ENCODE assay signal across 9 cellular contexts in genomic region chr11:96198466-96198808, GRCh38.
DNase-seq lines count a peak whose midpoint lies in the region; ATAC-seq and TF ChIP-seq lines count a peak whose summit lies in the region.
"Had no signal": no experiment of that assay in that cellular context is flagged by ENCODE, and none has a peak within 500 bp of the region (broad histone marks: within the 10 kb centered on the region; RNA-seq: fewer than 3 reads in every experiment).

No MANE protein-coding gene starts in this region.

- H3K27me3 Mint-ChIP-seq in CD14-positive monocyte (ENCODE audit: low read depth in 3 of 3): peaks cover 2 to 3% (median 2%) of the 10 kb centered on the region in 3 donors
- H3K27me3 Mint-ChIP-seq in activated T-helper 17 cell treated with anti-CD3 and anti-CD28 coated beads, Interleukin-2, amount 50 U/mL, for 72 hours: no peaks in the 10 kb centered on the region

- intact Hi-C loops in CD14-positive monocyte (cut with micrococcal nuclease): loop anchor here in 1 of 2 donors (10.0 kb wide), 1 partner anchor 46 kb away; no protein-coding TSS in a partner anchor

- peaks cover 0 to 1% (median 0%) of the 10 kb centered on the region in 7 donors for H3K9me3 Mint-ChIP-seq in CD14-positive monocyte
- no peaks in the 10 kb centered on the region for H3K9me3 Mint-ChIP-seq in activated T-helper 17 cell treated with anti-CD3 and anti-CD28 coated beads, Interleukin-2, amount 50 U/mL, for 72 hours

- H3K4me1 Mint-ChIP-seq in CD14-positive monocyte: peaks cover 51% of the 10 kb centered on the region
- H3K4me1 Mint-ChIP-seq in activated T-helper 17 cell treated with anti-CD3 and anti-CD28 coated beads, Interleukin-2, amount 50 U/mL, for 72 hours: peaks cover 48% of the 10 kb centered on the region

- ATAC-seq in GM19328 (IDR thresholded peaks at IDR 0.05; ENCODE audit: unreplicated experiment) (peak; percentile 23), HG03045 (IDR thresholded peaks at IDR 0.05; ENCODE audit: unreplicated experiment) (peak; percentile 36)
- ATAC-seq in activated T-helper 17 cell treated with anti-CD3 and anti-CD28 coated beads, Interleukin-2, amount 50 U/mL, for 72 hours (replicated peaks): peak; percentile 69

- peak overlapping the region in 5 of 7 donors; percentile 8 to 66 (median 44) for H3K27ac Mint-ChIP-seq in CD14-positive monocyte
- peak overlapping the region; percentile 100 for H3K27ac Mint-ChIP-seq in activated T-helper 17 cell treated with anti-CD3 and anti-CD28 coated beads, Interleukin-2, amount 50 U/mL, for 72 hours

- H3K36me3 Mint-ChIP-seq in CD14-positive monocyte: peaks cover 3 to 13% of the 10 kb centered on the region in 2 donors
- H3K36me3 Mint-ChIP-seq in activated T-helper 17 cell treated with anti-CD3 and anti-CD28 coated beads, Interleukin-2, amount 50 U/mL, for 72 hours (ENCODE audit: low read depth): peaks cover 14% of the 10 kb centered on the region

- H3K4me3 Mint-ChIP-seq in CD14-positive monocyte: no peak overlapping the region
- peak overlapping the region; percentile 75 for H3K4me3 Mint-ChIP-seq in activated T-helper 17 cell treated with anti-CD3 and anti-CD28 coated beads, Interleukin-2, amount 50 U/mL, for 72 hours

- no peak overlapping the region for H3K27ac ChIP-seq in substantia nigra (ENCODE audit: low read depth, low read length, poor library complexity, severe bottlenecking)

- no peak for TF ChIP-seq CTCF in CD14-positive monocyte (IDR thresholded peaks at IDR 0.05)

- no peak for DNase-seq in CD14-positive monocyte (ENCODE audit: low spot score)
- no peak for DNase-seq in GM19240 (ENCODE audit: insufficient read length, low spot score)
- no peak for DNase-seq in HT-29 (ENCODE audit: low spot score)
- DNase-seq in GM19238 (ENCODE audit: insufficient read length, low spot score): no peak
- DNase-seq in substantia nigra (lab: John Stamatoyannopoulos, UW): no peak
- DNase-seq: pancreas had no signal
